ENCODE assay signal across 2 cellular contexts in genomic region chr20:20005381-20005780, GRCh38.
TF ChIP-seq lines count a peak whose summit lies in the region.

No MANE protein-coding gene starts in this region.

TF ChIP-seq in GM12878, 131 proteins besides CTCF, POLR2A, EP300 and RAD21:
- TF ChIP-seq ZNF217 (IDR thresholded peaks at IDR 0.05): no peak
- TF ChIP-seq IKZF1 (conservative IDR thresholded peaks at IDR 0.05): peak; percentile 40; the same call in 1 of the 2 replicates
- no peak for TF ChIP-seq SMAD1 (IDR thresholded peaks at IDR 0.05; ENCODE audit: low read depth, partially characterized antibody)
- no peak for TF ChIP-seq IRF5 (IDR thresholded peaks at IDR 0.05; ENCODE audit: borderline replicate concordance)
- no peak for TF ChIP-seq KAT2A (conservative IDR thresholded peaks at IDR 0.05; ENCODE audit: control insufficient read depth, low read depth, low read length)
- TF ChIP-seq ZBTB40 (IDR thresholded peaks at IDR 0.05; ENCODE audit: borderline replicate concordance): no peak
- no peak for TF ChIP-seq PAX5 (IDR thresholded peaks at IDR 0.05; ENCODE audit: borderline replicate concordance, low read depth, low read length)
- no peak for TF ChIP-seq CREB1 (IDR thresholded peaks at IDR 0.05; ENCODE audit: low read depth)

TF ChIP-seq in HepG2, 621 proteins besides CTCF, POLR2A, EP300 and RAD21 (continues in another document):
- 0 out of 2 replicates have a peak, but pooled peaks have one; percentile 20 for TF ChIP-seq THAP9 (CRISPR knock-in tag; IDR thresholded peaks at IDR 0.05; ENCODE audit: borderline replicate concordance)
- TF ChIP-seq SALL1 (CRISPR knock-in tag; IDR thresholded peaks at IDR 0.05): peak; percentile 48; the same call in 1 of the 2 replicates
- no peak for TF ChIP-seq ESRRA (CRISPR knock-in tag; IDR thresholded peaks at IDR 0.05; ENCODE audit: low read depth)
- peak; percentile 74 for TF ChIP-seq ZNF501 (CRISPR knock-in tag; IDR thresholded peaks at IDR 0.05)
- TF ChIP-seq ZNF607 (CRISPR knock-in tag; IDR thresholded peaks at IDR 0.05; ENCODE audit: borderline replicate concordance): no peak
- 0 out of 2 replicates have a peak, but pooled peaks have one; percentile 20 for TF ChIP-seq ATF2 (CRISPR knock-in tag; IDR thresholded peaks at IDR 0.05)
- TF ChIP-seq, protein P1, sequence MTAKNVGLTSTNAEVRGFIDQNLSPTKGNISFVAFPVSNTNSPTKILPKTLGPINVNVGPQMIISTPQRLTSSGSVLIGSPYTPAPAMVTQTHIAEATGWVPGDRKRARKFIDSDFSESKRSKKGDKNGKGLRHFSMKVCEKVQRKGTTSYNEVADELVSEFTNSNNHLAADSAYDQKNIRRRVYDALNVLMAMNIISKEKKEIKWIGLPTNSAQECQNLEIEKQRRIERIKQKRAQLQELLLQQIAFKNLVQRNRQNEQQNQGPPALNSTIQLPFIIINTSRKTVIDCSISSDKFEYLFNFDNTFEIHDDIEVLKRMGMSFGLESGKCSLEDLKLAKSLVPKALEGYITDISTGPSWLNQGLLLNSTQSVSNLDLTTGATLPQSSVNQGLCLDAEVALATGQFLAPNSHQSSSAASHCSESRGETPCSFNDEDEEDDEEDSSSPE (CRISPR knock-in tag; IDR thresholded peaks at IDR 0.05): 0 out of 2 replicates have a peak, but pooled peaks have one; percentile 13
- TF ChIP-seq, protein P2, sequence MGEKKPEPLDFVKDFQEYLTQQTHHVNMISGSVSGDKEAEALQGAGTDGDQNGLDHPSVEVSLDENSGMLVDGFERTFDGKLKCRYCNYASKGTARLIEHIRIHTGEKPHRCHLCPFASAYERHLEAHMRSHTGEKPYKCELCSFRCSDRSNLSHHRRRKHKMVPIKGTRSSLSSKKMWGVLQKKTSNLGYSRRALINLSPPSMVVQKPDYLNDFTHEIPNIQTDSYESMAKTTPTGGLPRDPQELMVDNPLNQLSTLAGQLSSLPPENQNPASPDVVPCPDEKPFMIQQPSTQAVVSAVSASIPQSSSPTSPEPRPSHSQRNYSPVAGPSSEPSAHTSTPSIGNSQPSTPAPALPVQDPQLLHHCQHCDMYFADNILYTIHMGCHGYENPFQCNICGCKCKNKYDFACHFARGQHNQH (CRISPR knock-in tag; IDR thresholded peaks at IDR 0.05): 0 out of 2 replicates have a peak, but pooled peaks have one; percentile 53
- 0 out of 2 replicates have a peak, but pooled peaks have one; percentile 32 for TF ChIP-seq ZNF644 (CRISPR knock-in tag; IDR thresholded peaks at IDR 0.05; ENCODE audit: low read depth)
- no peak for TF ChIP-seq PCBP1 (IDR thresholded peaks at IDR 0.05; ENCODE audit: borderline replicate concordance, low read depth, low read length)
- TF ChIP-seq MAX (IDR thresholded peaks at IDR 0.05): peak; percentile 66
- no peak for TF ChIP-seq KDM3A (CRISPR knock-in tag; IDR thresholded peaks at IDR 0.05; ENCODE audit: low read depth)
- 0 out of 2 replicates have a peak, but pooled peaks have one; percentile 64 for TF ChIP-seq ZBTB38 (CRISPR knock-in tag; IDR thresholded peaks at IDR 0.05)
- no peak for TF ChIP-seq ZNF781 (CRISPR knock-in tag; IDR thresholded peaks at IDR 0.05; ENCODE audit: borderline replicate concordance, not compliant biosample characterization)
- TF ChIP-seq ZNF572 (CRISPR knock-in tag; IDR thresholded peaks at IDR 0.05): no peak
- 0 out of 2 replicates have a peak, but pooled peaks have one; percentile 61 for TF ChIP-seq ZNF816 (CRISPR knock-in tag; IDR thresholded peaks at IDR 0.05; ENCODE audit: borderline replicate concordance)
- no peak for TF ChIP-seq ZMAT5 (CRISPR knock-in tag; IDR thresholded peaks at IDR 0.05; ENCODE audit: borderline replicate concordance, low read depth)
- no peak for TF ChIP-seq TAF15 (IDR thresholded peaks at IDR 0.05; ENCODE audit: low read depth, low read length, poor library complexity, severe bottlenecking)
- TF ChIP-seq, protein P3, sequence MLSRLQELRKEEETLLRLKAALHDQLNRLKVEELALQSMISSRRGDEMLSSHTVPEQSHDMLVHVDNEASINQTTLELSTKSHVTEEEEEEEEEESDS (CRISPR knock-in tag; IDR thresholded peaks at IDR 0.05; ENCODE audit: borderline replicate concordance): no peak
- TF ChIP-seq, protein P4, sequence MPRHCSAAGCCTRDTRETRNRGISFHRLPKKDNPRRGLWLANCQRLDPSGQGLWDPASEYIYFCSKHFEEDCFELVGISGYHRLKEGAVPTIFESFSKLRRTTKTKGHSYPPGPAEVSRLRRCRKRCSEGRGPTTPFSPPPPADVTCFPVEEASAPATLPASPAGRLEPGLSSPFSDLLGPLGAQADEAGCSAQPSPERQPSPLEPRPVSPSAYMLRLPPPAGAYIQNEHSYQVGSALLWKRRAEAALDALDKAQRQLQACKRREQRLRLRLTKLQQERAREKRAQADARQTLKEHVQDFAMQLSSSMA (CRISPR knock-in tag; IDR thresholded peaks at IDR 0.05): no peak
- TF ChIP-seq, protein P5, sequence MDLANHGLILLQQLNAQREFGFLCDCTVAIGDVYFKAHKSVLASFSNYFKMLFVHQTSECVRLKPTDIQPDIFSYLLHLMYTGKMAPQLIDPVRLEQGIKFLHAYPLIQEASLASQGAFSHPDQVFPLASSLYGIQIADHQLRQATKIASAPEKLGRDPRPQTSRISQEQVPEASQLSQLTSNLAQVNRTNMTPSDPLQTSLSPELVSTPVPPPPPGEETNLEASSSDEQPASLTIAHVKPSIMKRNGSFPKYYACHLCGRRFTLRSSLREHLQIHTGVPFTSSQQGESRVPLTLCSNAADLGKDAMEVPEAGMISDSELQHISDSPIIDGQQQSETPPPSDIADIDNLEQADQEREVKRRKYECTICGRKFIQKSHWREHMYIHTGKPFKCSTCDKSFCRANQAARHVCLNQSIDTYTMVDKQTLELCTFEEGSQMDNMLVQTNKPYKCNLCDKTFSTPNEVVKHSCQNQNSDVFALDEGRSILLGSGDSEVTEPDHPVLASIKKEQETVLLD (CRISPR knock-in tag; IDR thresholded peaks at IDR 0.05; ENCODE audit: low read depth): no peak
- peak; percentile 31; the same call in 1 of the 2 replicates for TF ChIP-seq ARID5B (CRISPR knock-in tag; IDR thresholded peaks at IDR 0.05)
- no peak for TF ChIP-seq MAZ (IDR thresholded peaks at IDR 0.05; ENCODE audit: borderline replicate concordance, low read depth, low read length)
- TF ChIP-seq MAZ (CRISPR knock-in tag; IDR thresholded peaks at IDR 0.05; ENCODE audit: low read depth): no peak; the same call in 1 of the 2 replicates
- 0 out of 2 replicates have a peak, but pooled peaks have one; percentile 35 for TF ChIP-seq ZNF292 (CRISPR knock-in tag; IDR thresholded peaks at IDR 0.05; ENCODE audit: borderline replicate concordance, low read depth)
